In the genomic region with DNA sequence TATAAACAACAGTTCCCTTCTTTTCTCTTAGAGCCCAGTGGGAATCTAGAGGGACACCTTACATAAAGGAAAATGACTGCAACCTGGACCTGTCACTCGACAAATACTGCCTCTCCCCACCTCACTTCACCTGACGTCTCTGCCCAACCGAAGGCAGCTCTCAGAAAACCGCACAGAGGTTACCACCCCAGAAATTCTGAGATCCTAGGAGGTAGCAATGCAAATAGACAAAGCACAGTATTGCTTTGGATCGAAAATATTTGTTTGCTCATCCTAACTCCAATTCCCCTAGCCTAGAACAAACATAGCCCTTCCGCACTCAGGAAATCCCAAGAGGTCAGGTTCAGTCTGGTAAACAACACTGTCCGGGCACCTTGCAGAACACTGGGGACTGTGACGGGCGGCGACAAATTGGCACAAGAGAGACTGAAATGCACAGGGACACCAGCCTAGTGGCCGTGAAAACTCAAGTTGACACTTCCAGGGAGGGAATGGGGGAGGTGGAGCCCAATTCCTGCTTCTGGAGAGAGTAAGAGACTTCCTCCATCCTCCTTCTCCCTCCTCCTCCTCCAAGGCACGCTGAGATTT, we compare ENCODE assay signal across 8 cellular contexts. TPM values are rescaled to one million over a fixed set of nuclear protein-coding genes. Genes with fewer than 3 reads are reported as not detected.
DNase-seq lines count a peak whose midpoint lies in the region; ATAC-seq and FAIRE-seq lines count a peak whose summit lies in the region.

No MANE protein-coding gene starts in this region.

- H3K36me3 ChIP-seq in SJSA1, result peaks cover 44% of the 10 kb centered on the region

- ATAC-seq in GM19395 (IDR thresholded peaks at IDR 0.05; ENCODE audit: unreplicated experiment) (peak; percentile 62), HG03439 (IDR thresholded peaks at IDR 0.05; ENCODE audit: unreplicated experiment) (peak; percentile 52)

- no peak for FAIRE-seq in urothelium cell line (lab: Jason Lieb, UNC)

- H3K27ac ChIP-seq in SJSA1, result peak overlapping the region; percentile 98

- peaks cover 21% of the 10 kb centered on the region for H3K9me3 ChIP-seq in SJSA1 (replicated peaks)

- peak overlapping the region; percentile 79 for H3K4me3 ChIP-seq in SJSA1

- DNase-seq in DMS153 (lab: John Stamatoyannopoulos, UW) (peak; percentile 71), SJSA1 (ENCODE audit: low read depth in 1 of 2, low spot score in 2 of 2) (no peak), midbrain (lab: John Stamatoyannopoulos, UW) (peak; percentile 84), urothelium cell line (ENCODE audit: low spot score) (peak; percentile 23)
- peak; percentile 29 for DNase-seq in effector CD8-positive, alpha-beta T cell (lab: John Stamatoyannopoulos, UW)
- DNase-seq in stimulated activated CD4-positive, alpha-beta T cell treated with anti-CD3 and anti-CD28 coated beads, Interleukin-4, amount 100 ng/mL, for 24 hours, result no peak

- no peaks in the 10 kb centered on the region for H3K27me3 ChIP-seq in SJSA1 (replicated peaks)

- H3K4me1 ChIP-seq in SJSA1 (replicated peaks), result peaks cover 35% of the 10 kb centered on the region

RNA-seq across cellular contexts. Expression of gene TRIM44, which starts 0.4 kb away (rescaled TPM):
- total RNA-seq in SJSA1 (2014; rRNA removed; shearing (Covaris generic)), result 48.7 and 64.5 TPM in 2 replicates

RNA-seq across cellular contexts. Expression of gene FJX1, which starts 43.9 kb away (rescaled TPM):
- 26.2 and 31.7 TPM in 2 replicates for total RNA-seq in SJSA1 (2014; rRNA removed; shearing (Covaris generic))

Comparison
In these comparisons a context has a peak if more than half of its experiments do, and no peak if none do; other contexts are left out.
1. DNase-seq: peak in DMS153 (single experiment), effector CD8-positive, alpha-beta T cell (single experiment), midbrain (single experiment) and urothelium cell line (single experiment); none in SJSA1 (0 of 2) and stimulated activated CD4-positive, alpha-beta T cell treated with anti-CD3 and anti-CD28 coated beads, Interleukin-4, amount 100 ng/mL, for 24 hours (single experiment).